ENCODE assay signal across 8 cellular contexts in the genomic region with DNA sequence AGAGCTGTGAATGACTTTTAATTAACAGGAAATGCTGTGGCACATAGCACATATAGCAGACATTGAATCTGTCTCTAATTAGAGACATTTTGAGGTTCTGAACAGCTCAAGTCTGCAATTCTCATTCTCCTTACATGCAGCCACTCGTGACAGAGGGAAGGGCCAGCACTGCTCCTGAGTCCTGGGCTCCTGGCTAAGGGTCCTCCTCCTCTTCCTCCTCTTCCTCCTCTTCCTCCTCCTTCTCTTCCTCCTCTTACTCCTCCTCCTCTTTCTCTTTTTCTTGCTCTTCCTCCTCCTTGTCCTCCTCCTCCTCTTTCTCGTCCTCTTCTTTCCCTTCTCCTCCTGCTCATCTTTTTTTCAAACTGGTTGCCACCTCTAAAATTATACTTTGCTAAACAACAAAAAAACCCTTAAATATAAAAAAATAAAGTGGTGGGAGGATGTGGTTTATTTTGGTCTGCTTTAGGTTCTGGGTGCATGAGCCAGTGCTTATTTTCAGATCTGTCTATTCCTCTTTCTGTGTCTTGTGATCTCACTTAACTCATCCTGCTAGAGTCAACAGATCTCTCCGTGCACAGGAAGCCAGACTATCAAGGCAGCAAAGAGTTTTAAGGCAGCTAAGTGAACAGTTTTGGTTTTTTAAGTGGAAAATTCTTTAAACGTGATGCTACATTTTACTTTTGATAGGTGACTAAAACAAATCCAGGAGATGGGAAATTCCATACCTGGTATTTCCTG.
A peak's percentile ranks its signal among the peaks of the same experiment; 100 is the strongest.
DNase-seq lines count a peak whose midpoint lies in the region; ATAC-seq and TF ChIP-seq lines count a peak whose summit lies in the region.

No MANE protein-coding gene starts in this region.

- DNase-seq in Right ventricle myocardium superior (no peak), right atrium auricular region (ENCODE audit: low spot score) (no peak), RPMI7951 (ENCODE audit: low read depth) (peak; percentile 20), hepatic stellate cell (ENCODE audit: low spot score) (peak; percentile 38), NCI-H1092 treated with DMSO at 0.1 percent for 48 hours (lab: John Stamatoyannopoulos, UW) (no peak), NCI-H2107 treated with DMSO at 0.1 percent for 48 hours (lab: John Stamatoyannopoulos, UW; ENCODE audit: unreplicated experiment) (no peak), NCI-H2171 treated with DMSO at 0.1 percent for 48 hours (lab: John Stamatoyannopoulos, UW) (no peak)

- TF ChIP-seq CTCF in right atrium auricular region (IDR thresholded peaks at IDR 0.05): no peak

- peak overlapping the region in 1 of 2 donors; percentile 41 for H3K27ac ChIP-seq in right atrium auricular region

- peak; percentile 49 for ATAC-seq in Right ventricle myocardium superior (ENCODE audit: poor library complexity)
- ATAC-seq in HG02938 (IDR thresholded peaks at IDR 0.05; ENCODE audit: unreplicated experiment): peak; percentile 89

- no peaks in the 10 kb centered on the region for H3K27me3 ChIP-seq in right atrium auricular region

- peaks cover 0 to 29% of the 10 kb centered on the region in 2 donors for H3K4me1 ChIP-seq in right atrium auricular region

- intact Hi-C loops in Right ventricle myocardium superior (cut with DNase I): no loop called here

- H3K36me3 ChIP-seq in right atrium auricular region: no peaks in the 10 kb centered on the region

- H3K4me3 ChIP-seq in right atrium auricular region: no peak overlapping the region

- H3K9me3 ChIP-seq in right atrium auricular region: peaks cover 3 to 4% of the 10 kb centered on the region in 2 donors

Comparison
In these comparisons a context has a peak if more than half of its experiments do, and no peak if none do; other contexts are left out.
1. DNase-seq: peak in RPMI7951 (single experiment) and hepatic stellate cell (single experiment); none in Right ventricle myocardium superior (single experiment), right atrium auricular region (single experiment), NCI-H1092 treated with DMSO at 0.1 percent for 48 hours (single experiment), NCI-H2107 treated with DMSO at 0.1 percent for 48 hours (single experiment) and NCI-H2171 treated with DMSO at 0.1 percent for 48 hours (single experiment).